9 cellular contexts compared by ENCODE assay signal in genomic region chr14:61466249-61466904, GRCh38.
A peak's percentile ranks its signal among the peaks of the same experiment; 100 is the strongest.
DNase-seq lines count a peak whose midpoint lies in the region; ATAC-seq and TF ChIP-seq lines count a peak whose summit lies in the region.
"Had no signal": no experiment of that assay in that cellular context is flagged by ENCODE, and none has a peak within 500 bp of the region (broad histone marks: within the 10 kb centered on the region; RNA-seq: fewer than 3 reads in every experiment).

No MANE protein-coding gene starts in this region.

- H3K9me3 ChIP-seq in suprapubic skin = no peaks in the 10 kb centered on the region

- in situ Hi-C loops in brain microvascular endothelial cell (cut with HindIII; ENCODE audit: low pct_ligation_motif_present, low sequenced_read_pairs) = loop anchor here (10.0 to 25.0 kb wide), 2 partner anchors 246 to 368 kb away; no protein-coding TSS in a partner anchor

- CTCF ChIA-PET in activated naive CD4-positive, alpha-beta T cell treated with anti-CD3 and anti-CD28 coated beads, Interleukin-2, amount 10 ng/mL, durations not matched to agents 7 days and 5 days (lab: Charles Lee) = interaction anchor here (1.9 kb wide), 1 partner anchor 371 kb away, joined by 7 read pairs; no protein-coding TSS in a partner anchor

- no peaks in the 10 kb centered on the region for H3K27me3 Mint-ChIP-seq in activated naive CD4-positive, alpha-beta T cell treated with anti-CD3 and anti-CD28 coated beads, Interleukin-2, amount 10 ng/mL, durations not matched to agents 7 days and 5 days
- H3K27me3 Mint-ChIP-seq: activated B cell treated with CpG ODN at 0.5 μM for 24 hours had no signal

- ATAC-seq in HG02938 (IDR thresholded peaks at IDR 0.05; ENCODE audit: unreplicated experiment) = no peak

- peak; percentile 79 for DNase-seq in HT1080 (ENCODE audit: low read depth)
- peak; percentile 98 for DNase-seq in brain microvascular endothelial cell
- DNase-seq in iPS-NIHi7 (ENCODE audit: extremely low spot score) = peak; percentile 64
- no peak for DNase-seq in suprapubic skin (ENCODE audit: low spot score in 2 of 2)
- no peak for DNase-seq in DMS 273 (lab: John Stamatoyannopoulos, UW; ENCODE audit: unreplicated experiment)
- no peak for DNase-seq in activated naive CD4-positive, alpha-beta T cell treated with anti-CD3 and anti-CD28 coated beads, Interleukin-2, amount 10 ng/mL, durations not matched to agents 7 days and 5 days
- DNase-seq: activated B cell treated with CpG ODN at 0.5 μM for 24 hours, NCI-H1092 had no signal

- H3K27ac Mint-ChIP-seq in activated naive CD4-positive, alpha-beta T cell treated with anti-CD3 and anti-CD28 coated beads, Interleukin-2, amount 10 ng/mL, durations not matched to agents 7 days and 5 days = no peak overlapping the region
- H3K27ac Mint-ChIP-seq: activated B cell treated with CpG ODN at 0.5 μM for 24 hours had no signal

- no peak overlapping the region for H3K4me3 ChIP-seq in brain microvascular endothelial cell (ENCODE audit: low read depth, low read length)
- H3K4me3 ChIP-seq in suprapubic skin = no peak overlapping the region

- H3K27ac ChIP-seq in brain microvascular endothelial cell (peak overlapping the region; percentile 97), suprapubic skin (no peak overlapping the region)

- H3K4me1 ChIP-seq in suprapubic skin = peaks cover 43% of the 10 kb centered on the region

- TF ChIP-seq EP300 in suprapubic skin (IDR thresholded peaks at IDR 0.05) = peak; percentile 68

- TF ChIP-seq CTCF in brain microvascular endothelial cell (IDR thresholded peaks at IDR 0.05; ENCODE audit: low read depth, low read length, missing control alignments) = no peak
- TF ChIP-seq CTCF in suprapubic skin (IDR thresholded peaks at IDR 0.05) = no peak

- H3K4me3 Mint-ChIP-seq in activated naive CD4-positive, alpha-beta T cell treated with anti-CD3 and anti-CD28 coated beads, Interleukin-2, amount 10 ng/mL, durations not matched to agents 7 days and 5 days = no peak overlapping the region
- H3K4me3 Mint-ChIP-seq: activated B cell treated with CpG ODN at 0.5 μM for 24 hours had no signal

- no peaks in the 10 kb centered on the region for H3K36me3 ChIP-seq in brain microvascular endothelial cell (replicated peaks)
- H3K36me3 ChIP-seq in suprapubic skin = no peaks in the 10 kb centered on the region

- peaks cover 61% of the 10 kb centered on the region for H3K4me1 Mint-ChIP-seq in activated naive CD4-positive, alpha-beta T cell treated with anti-CD3 and anti-CD28 coated beads, Interleukin-2, amount 10 ng/mL, durations not matched to agents 7 days and 5 days

- peaks cover 77% of the 10 kb centered on the region for H3K36me3 Mint-ChIP-seq in activated naive CD4-positive, alpha-beta T cell treated with anti-CD3 and anti-CD28 coated beads, Interleukin-2, amount 10 ng/mL, durations not matched to agents 7 days and 5 days

- H3K27me3 ChIP-seq in brain microvascular endothelial cell (replicated peaks) (no peaks in the 10 kb centered on the region), suprapubic skin (no peaks in the 10 kb centered on the region)

- TF ChIP-seq POLR2A in suprapubic skin (IDR thresholded peaks at IDR 0.05) = no peak

- 85% methylated on average over 17 of the region's 17 CpGs for WGBS in suprapubic skin

- peaks cover 3% of the 10 kb centered on the region for H3K9me3 Mint-ChIP-seq in activated naive CD4-positive, alpha-beta T cell treated with anti-CD3 and anti-CD28 coated beads, Interleukin-2, amount 10 ng/mL, durations not matched to agents 7 days and 5 days

Comparison
In these comparisons a context has a peak if more than half of its experiments do, and no peak if none do; other contexts are left out.
1. DNase-seq: peak in HT1080 (single experiment), brain microvascular endothelial cell (single experiment) and iPS-NIHi7 (single experiment); none in suprapubic skin (0 of 2), DMS 273 (single experiment) and activated naive CD4-positive, alpha-beta T cell treated with anti-CD3 and anti-CD28 coated beads, Interleukin-2, amount 10 ng/mL, durations not matched to agents 7 days and 5 days (single experiment).